ENCODE assay signal across 21 cellular contexts in the genomic region with DNA sequence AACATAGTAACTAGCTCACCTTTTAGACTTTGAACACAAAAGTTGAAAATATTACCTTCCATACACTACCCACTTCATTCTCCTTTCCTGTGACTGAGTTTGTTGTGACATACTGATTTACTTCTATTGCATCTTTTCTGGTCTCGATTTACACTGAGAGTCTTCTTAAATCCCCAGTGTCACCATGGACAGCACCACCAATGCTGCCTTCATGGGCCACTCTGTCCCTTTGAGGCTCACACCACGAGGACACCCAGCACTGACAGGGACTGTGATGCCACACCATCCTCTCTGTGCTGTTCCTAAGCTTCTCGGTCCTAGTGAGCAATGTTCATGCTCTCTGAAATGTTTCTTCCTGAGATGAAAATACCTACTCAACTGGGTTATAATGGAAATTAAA.
DNase-seq lines count a peak whose midpoint lies in the region; ATAC-seq, FAIRE-seq and TF ChIP-seq lines count a peak whose summit lies in the region.
"Had no signal": no experiment of that assay in that cellular context is flagged by ENCODE, and none has a peak within 500 bp of the region (broad histone marks: within the 10 kb centered on the region; RNA-seq: fewer than 3 reads in every experiment).

No MANE protein-coding gene starts in this region.

- peak; percentile 48 for FAIRE-seq in H1 (lab: Jason Lieb, UNC)
- FAIRE-seq: A204.1, D721Med had no signal

- H3K79me2 ChIP-seq in H1 (ENCODE audit: control insufficient read depth in 1 of 2, insufficient read depth in 2 of 2, low read length in 2 of 2), result no peaks in the 10 kb centered on the region

- no peak overlapping the region for H3K4me3 ChIP-seq in H1 (ENCODE audit: extremely low read depth in 1 of 4, insufficient read depth in 2 of 4, low read depth in 3 of 4, low read length in 4 of 4)
- H3K4me3 ChIP-seq: BLaER1 treated with 17β-estradiol and CSF1 and Interleukin-3, amounts not matched to agents 10 nM and 100 nM had no signal

- TF ChIP-seq EP300 in H1 (IDR thresholded peaks at IDR 0.05; ENCODE audit: borderline replicate concordance in 1 of 2, low read depth in 2 of 2, low read length in 2 of 2), result no peak

- TF ChIP-seq POLR2A in H1 (IDR thresholded peaks at IDR 0.05; ENCODE audit: control extremely low read depth in 1 of 2, low read depth in 2 of 2, low read length in 2 of 2), result no peak

- H2AK5ac ChIP-seq in H1 (ENCODE audit: low read depth, low read length), result no peak overlapping the region

- H3K4me2 ChIP-seq in H1 (ENCODE audit: insufficient read depth in 1 of 2, low read depth in 2 of 2, low read length in 2 of 2), result no peak overlapping the region
- H3K4me2 ChIP-seq: BLaER1 treated with 17β-estradiol and CSF1 and Interleukin-3, amounts not matched to agents 10 nM and 100 nM had no signal

- no peak overlapping the region for H4K91ac ChIP-seq in H1 (replicated peaks; ENCODE audit: insufficient read length, low read length)

- POLR2A ChIA-PET in H1 (lab: Charles Lee; ENCODE audit: partially characterized antibody), result no interaction called here

- no peak overlapping the region for H4K5ac ChIP-seq in H1 (ENCODE audit: insufficient read length, low read depth, low read length)

- no peaks in the 10 kb centered on the region for H3K4me1 ChIP-seq in H1 (replicated peaks in 1 of 4; ENCODE audit: control insufficient read depth in 3 of 4, insufficient read depth in 4 of 4, low read length in 3 of 4)
- H3K4me1 ChIP-seq: BLaER1 treated with 17β-estradiol and CSF1 and Interleukin-3, amounts not matched to agents 10 nM and 100 nM had no signal

- DNase-seq in EH (ENCODE audit: low read depth) (peak; percentile 16), LHCN-M2 (ENCODE audit: low read depth) (peak; percentile 12), H1 (ENCODE audit: low read depth in 1 of 2, low spot score in 2 of 2) (no peak), myocyte (ENCODE audit: low read depth) (peak; percentile 45), DMS53 (lab: John Stamatoyannopoulos, UW) (no peak), HK-2 (ENCODE audit: unreplicated experiment) (no peak)
- DNase-seq: CD8-positive, alpha-beta memory T cell; DND-41; GF-D8; IMR-90; Kasumi-1; NCI-H1417; NCI-H2029; NCI-H2171; NCI-H446 treated with DMSO at 0.1 percent for 48 hours; OCI-M1; RPMI8226 had no signal

- no peaks in the 10 kb centered on the region for H3K79me1 ChIP-seq in H1 (ENCODE audit: low read depth, low read length)

- no peak for TF ChIP-seq CTCF in H1 (IDR thresholded peaks at IDR 0.05; ENCODE audit: control extremely low read depth in 1 of 3, insufficient read depth in 1 of 3, low read depth in 1 of 3, low read length in 3 of 3)

- 76% methylated on average over 3 of the region's 3 CpGs; no CpG with 5 or more reads in 1 of the 2 experiments for WGBS in H1 (ENCODE audit: extremely low coverage in 1 of 2, insufficient coverage in 1 of 2, insufficient read length in 1 of 2, insufficient replicate concordance in 2 of 2, low coverage in 1 of 2, low lambda C conversion rate in 2 of 2, missing lambda C conversion rate in 1 of 2), 2 experiments

- H2BK120ac ChIP-seq in H1 (replicated peaks; ENCODE audit: low read depth, low read length), result no peak overlapping the region

- CTCF ChIA-PET in H1 (lab: Charles Lee; ENCODE audit: partially characterized antibody), result interaction anchor here (1.8 to 3.0 kb wide), 2 partner anchors 13 to 16 kb away, joined by 5 to 9 read pairs; no protein-coding TSS in a partner anchor

- H3K9me3 ChIP-seq in H1 (ENCODE audit: insufficient read depth in 2 of 2, low read depth in 1 of 2, low read length in 1 of 2), result no peaks in the 10 kb centered on the region
- H3K9me3 ChIP-seq: BLaER1 treated with 17β-estradiol and CSF1 and Interleukin-3, amounts not matched to agents 10 nM and 100 nM had no signal

- no peak overlapping the region for H3K23ac ChIP-seq in H1 (ENCODE audit: insufficient read length)

- no peak overlapping the region for H3K18ac ChIP-seq in H1 (ENCODE audit: extremely low read depth, low read length)

- H4K8ac ChIP-seq in H1 (ENCODE audit: extremely low read depth, insufficient read depth, low read length), result no peak overlapping the region

- H3K27me3 ChIP-seq in H1 (replicated peaks in 1 of 4; ENCODE audit: control insufficient read depth in 3 of 4, extremely low read depth in 1 of 4, insufficient read depth in 3 of 4, low read length in 3 of 4), result no peaks in the 10 kb centered on the region
- H3K27me3 ChIP-seq: BLaER1 treated with 17β-estradiol and CSF1 and Interleukin-3, amounts not matched to agents 10 nM and 100 nM had no signal

- no peak overlapping the region for H2AFZ ChIP-seq in H1 (ENCODE audit: low read length)

- no peak overlapping the region for H3K9ac ChIP-seq in H1 (replicated peaks in 1 of 4; ENCODE audit: extremely low read depth in 1 of 4, low read depth in 3 of 4, low read length in 3 of 4)
- H3K9ac ChIP-seq: BLaER1 treated with 17β-estradiol and CSF1 and Interleukin-3, amounts not matched to agents 10 nM and 100 nM had no signal

- H3K36me3 ChIP-seq in H1 (ENCODE audit: control insufficient read depth in 2 of 4, insufficient read depth in 4 of 4, low read length in 3 of 4), result no peaks in the 10 kb centered on the region
- H3K36me3 ChIP-seq: BLaER1 treated with 17β-estradiol and CSF1 and Interleukin-3, amounts not matched to agents 10 nM and 100 nM had no signal

- no peak overlapping the region for H2BK20ac ChIP-seq in H1 (ENCODE audit: low read length)

- no peak overlapping the region for H3K14ac ChIP-seq in H1 (ENCODE audit: insufficient read length)

- no peak for TF ChIP-seq RAD21 in H1 (IDR thresholded peaks at IDR 0.05 in 1 of 2, conservative IDR thresholded peaks at IDR 0.05 in 1 of 2; ENCODE audit: low read depth in 2 of 2, low read length in 2 of 2)

- ATAC-seq in activated CD4-positive, CD25-positive, alpha-beta regulatory T cell treated with anti-CD3 and anti-CD28 coated beads, Interleukin-2, amount 50 U/mL, for 24 hours, result no peak

- H2BK5ac ChIP-seq in H1 (ENCODE audit: low read depth, low read length), result no peak overlapping the region

- no peak overlapping the region for H3K56ac ChIP-seq in H1 (replicated peaks; ENCODE audit: insufficient read length, low read depth, low read length)

- H3K27ac ChIP-seq in H1 (ENCODE audit: low read depth, low read length), result no peak overlapping the region
- H3K27ac ChIP-seq: BLaER1 treated with 17β-estradiol and CSF1 and Interleukin-3, amounts not matched to agents 10 nM and 100 nM had no signal

- no peak overlapping the region for H3K4ac ChIP-seq in H1 (replicated peaks; ENCODE audit: insufficient read length, low read depth, low read length)

- H2BK12ac ChIP-seq in H1 (ENCODE audit: low read depth, low read length), result no peak overlapping the region

- no peaks in the 10 kb centered on the region for H3K23me2 ChIP-seq in H1 (ENCODE audit: low read depth, low read length)

- H2BK15ac ChIP-seq in H1 (ENCODE audit: low read length), result no peak overlapping the region

- no peaks in the 10 kb centered on the region for H4K20me1 ChIP-seq in H1 (replicated peaks in 1 of 2; ENCODE audit: control insufficient read depth in 1 of 2, insufficient read depth in 2 of 2, low read length in 2 of 2)
- H4K20me1 ChIP-seq: BLaER1 treated with 17β-estradiol and CSF1 and Interleukin-3, amounts not matched to agents 10 nM and 100 nM had no signal

TF ChIP-seq in H1, 55 proteins besides CTCF, POLR2A, EP300 and RAD21:
- TF ChIP-seq RBBP5 (IDR thresholded peaks at IDR 0.05; ENCODE audit: borderline replicate concordance, low read depth, low read length) (no peak), SIN3A (conservative IDR thresholded peaks at IDR 0.05 in 1 of 2, IDR thresholded peaks at IDR 0.05 in 1 of 2; ENCODE audit: low read depth in 1 of 2, low read length in 2 of 2) (no peak), HDAC6 (IDR thresholded peaks at IDR 0.05; ENCODE audit: low read depth, low read length) (no peak), SRF (IDR thresholded peaks at IDR 0.05; ENCODE audit: low read depth, low read length) (no peak), TCF12 (IDR thresholded peaks at IDR 0.05; ENCODE audit: low read depth, low read length) (no peak), PHF8 (conservative IDR thresholded peaks at IDR 0.05; ENCODE audit: low read depth, low read length) (no peak), HDAC2 (IDR thresholded peaks at IDR 0.05; ENCODE audit: borderline replicate concordance in 1 of 2, low read depth in 2 of 2, low read length in 2 of 2) (no peak), EZH2 (IDR thresholded peaks at IDR 0.05; ENCODE audit: low read depth, low read length, severe bottlenecking) (no peak), CHD1 (IDR thresholded peaks at IDR 0.05; ENCODE audit: low read depth, low read length) (no peak), YY1 (IDR thresholded peaks at IDR 0.05; ENCODE audit: low read depth, low read length) (no peak), SUZ12 (IDR thresholded peaks at IDR 0.05; ENCODE audit: low read length) (no peak), RFX5 (IDR thresholded peaks at IDR 0.05; ENCODE audit: borderline replicate concordance, low read depth, low read length) (no peak), TAF7 (optimal IDR thresholded peaks at IDR 0.05; ENCODE audit: borderline replicate concordance, low read depth, low read length) (no peak), SIRT6 (IDR thresholded peaks at IDR 0.05; ENCODE audit: low read length) (no peak), BACH1 (IDR thresholded peaks at IDR 0.05; ENCODE audit: low read length) (no peak)
- TF ChIP-seq, protein P1, sequence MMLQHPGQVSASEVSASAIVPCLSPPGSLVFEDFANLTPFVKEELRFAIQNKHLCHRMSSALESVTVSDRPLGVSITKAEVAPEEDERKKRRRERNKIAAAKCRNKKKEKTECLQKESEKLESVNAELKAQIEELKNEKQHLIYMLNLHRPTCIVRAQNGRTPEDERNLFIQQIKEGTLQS (IDR thresholded peaks at IDR 0.05; ENCODE audit: insufficient read depth, low read depth, low read length), result no peak
- TF ChIP-seq, protein P2, sequence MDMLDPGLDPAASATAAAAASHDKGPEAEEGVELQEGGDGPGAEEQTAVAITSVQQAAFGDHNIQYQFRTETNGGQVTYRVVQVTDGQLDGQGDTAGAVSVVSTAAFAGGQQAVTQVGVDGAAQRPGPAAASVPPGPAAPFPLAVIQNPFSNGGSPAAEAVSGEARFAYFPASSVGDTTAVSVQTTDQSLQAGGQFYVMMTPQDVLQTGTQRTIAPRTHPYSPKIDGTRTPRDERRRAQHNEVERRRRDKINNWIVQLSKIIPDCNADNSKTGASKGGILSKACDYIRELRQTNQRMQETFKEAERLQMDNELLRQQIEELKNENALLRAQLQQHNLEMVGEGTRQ (IDR thresholded peaks at IDR 0.05; ENCODE audit: low read length), result no peak

Comparison
In these comparisons a context has a peak if more than half of its experiments do, and no peak if none do; other contexts are left out.
1. DNase-seq: peak in EH (single experiment), LHCN-M2 (single experiment) and myocyte (single experiment); none in H1 (0 of 2), DMS53 (single experiment) and HK-2 (single experiment).